ENCODE assay signal across 8 cellular contexts in the genomic region with DNA sequence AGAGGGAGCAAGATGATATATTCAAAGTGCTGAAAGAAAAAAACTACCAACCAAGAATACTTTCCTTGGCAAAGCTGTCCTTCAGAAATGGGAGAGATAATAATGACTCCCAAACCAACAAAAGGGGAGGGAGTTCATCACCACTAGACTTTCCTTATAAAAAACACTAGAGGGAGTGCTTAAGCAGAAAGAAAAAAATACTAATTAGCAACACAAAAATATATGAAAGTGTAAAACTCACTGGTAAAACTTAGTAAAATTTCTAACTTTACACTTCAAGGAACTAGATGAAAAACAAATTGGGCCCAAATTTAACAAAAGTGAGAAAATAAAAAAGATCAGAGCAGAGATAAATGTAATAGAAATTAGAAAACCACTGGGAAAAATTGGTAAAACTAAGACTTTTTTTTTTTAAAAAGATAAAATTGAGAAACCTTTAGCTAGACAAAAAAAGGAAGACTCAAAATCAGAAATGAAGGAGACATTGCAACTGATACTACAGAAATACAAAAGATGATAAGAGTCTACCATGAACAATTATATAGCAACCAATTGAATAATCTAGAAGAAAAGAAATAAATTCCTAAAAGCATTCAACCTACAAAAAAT.
DNase-seq lines count a peak whose midpoint lies in the region; ATAC-seq and TF ChIP-seq lines count a peak whose summit lies in the region.

No MANE protein-coding gene starts in this region.

- H3K9me3 ChIP-seq in HEK293 (ENCODE audit: control insufficient read depth, insufficient read depth, low read depth, low read length) = no peaks in the 10 kb centered on the region

- H3K4me1 ChIP-seq in HEK293 (ENCODE audit: control insufficient read depth, insufficient read depth, low read length) = no peaks in the 10 kb centered on the region

- TF ChIP-seq CTCF in AG10803 (conservative IDR thresholded peaks at IDR 0.05; ENCODE audit: low read length) (peak; percentile 63), HEK293 (tag by site-specific recombination; IDR thresholded peaks at IDR 0.05) (no peak), fibroblast of villous mesenchyme (IDR thresholded peaks at IDR 0.05; ENCODE audit: insufficient read depth, low read depth, low read length) (peak; percentile 50)

- DNase-seq in AG10803 (ENCODE audit: low read depth) (peak; percentile 20), RPMI7951 (ENCODE audit: low read depth) (peak; percentile 40), fibroblast of villous mesenchyme (ENCODE audit: low read depth) (peak; percentile 26), hippocampal formation (lab: John Stamatoyannopoulos, UW) (no peak), NCI-H1417 treated with DMSO at 0.1 percent for 48 hours (lab: John Stamatoyannopoulos, UW) (no peak)

- H3K36me3 ChIP-seq in HEK293 (ENCODE audit: control insufficient read depth in 2 of 2, insufficient read depth in 1 of 2, low read length in 2 of 2) = no peaks in the 10 kb centered on the region

- H3K4me3 ChIP-seq in AG10803 (ENCODE audit: low read length) = no peak overlapping the region
- H3K4me3 ChIP-seq in HEK293 (ENCODE audit: low read depth, low read length) = no peak overlapping the region
- no peak overlapping the region for H3K4me3 ChIP-seq in fibroblast of villous mesenchyme (ENCODE audit: low read depth, low read length)

- no peak overlapping the region for H3K27ac ChIP-seq in HEK293 (ENCODE audit: extremely low read depth, low read depth, low read length)

- POLR2A ChIA-PET in HEK293 (lab: Yijun Ruan, JAX) = no interaction called here

- no peak for ATAC-seq in activated CD4-positive, CD25-positive, alpha-beta regulatory T cell treated with anti-CD3 and anti-CD28 coated beads, Interleukin-2, amount 50 U/mL, for 24 hours
- no peak for ATAC-seq in GM18858 (IDR thresholded peaks at IDR 0.05; ENCODE audit: unreplicated experiment)

- CTCF ChIA-PET in HEK293 (lab: Yijun Ruan, JAX) = interaction anchor here (0.6 to 2.4 kb wide), 7 partner anchors 14 to 477 kb away, joined by 3 to 15 read pairs (median 4); no protein-coding TSS in a partner anchor

TF ChIP-seq in HEK293, 187 proteins besides CTCF, POLR2A, EP300 and RAD21:
- peak; percentile 55 for TF ChIP-seq ZNF654 (tag by site-specific recombination; IDR thresholded peaks at IDR 0.05; ENCODE audit: low read depth)
- TF ChIP-seq, protein P1, sequence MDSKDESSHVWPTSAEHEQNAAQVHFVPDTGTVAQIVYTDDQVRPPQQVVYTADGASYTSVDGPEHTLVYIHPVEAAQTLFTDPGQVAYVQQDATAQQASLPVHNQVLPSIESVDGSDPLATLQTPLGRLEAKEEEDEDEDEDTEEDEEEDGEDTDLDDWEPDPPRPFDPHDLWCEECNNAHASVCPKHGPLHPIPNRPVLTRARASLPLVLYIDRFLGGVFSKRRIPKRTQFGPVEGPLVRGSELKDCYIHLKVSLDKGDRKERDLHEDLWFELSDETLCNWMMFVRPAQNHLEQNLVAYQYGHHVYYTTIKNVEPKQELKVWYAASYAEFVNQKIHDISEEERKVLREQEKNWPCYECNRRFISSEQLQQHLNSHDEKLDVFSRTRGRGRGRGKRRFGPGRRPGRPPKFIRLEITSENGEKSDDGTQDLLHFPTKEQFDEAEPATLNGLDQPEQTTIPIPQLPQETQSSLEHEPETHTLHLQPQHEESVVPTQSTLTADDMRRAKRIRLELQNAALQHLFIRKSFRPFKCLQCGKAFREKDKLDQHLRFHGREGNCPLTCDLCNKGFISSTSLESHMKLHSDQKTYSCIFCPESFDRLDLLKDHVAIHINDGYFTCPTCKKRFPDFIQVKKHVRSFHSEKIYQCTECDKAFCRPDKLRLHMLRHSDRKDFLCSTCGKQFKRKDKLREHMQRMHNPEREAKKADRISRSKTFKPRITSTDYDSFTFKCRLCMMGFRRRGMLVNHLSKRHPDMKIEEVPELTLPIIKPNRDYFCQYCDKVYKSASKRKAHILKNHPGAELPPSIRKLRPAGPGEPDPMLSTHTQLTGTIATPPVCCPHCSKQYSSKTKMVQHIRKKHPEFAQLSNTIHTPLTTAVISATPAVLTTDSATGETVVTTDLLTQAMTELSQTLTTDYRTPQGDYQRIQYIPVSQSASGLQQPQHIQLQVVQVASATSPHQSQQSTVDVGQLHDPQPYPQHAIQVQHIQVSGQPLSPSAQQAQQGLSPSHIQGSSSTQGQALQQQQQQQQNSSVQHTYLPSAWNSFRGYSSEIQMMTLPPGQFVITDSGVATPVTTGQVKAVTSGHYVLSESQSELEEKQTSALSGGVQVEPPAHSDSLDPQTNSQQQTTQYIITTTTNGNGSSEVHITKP (tag by site-specific recombination; IDR thresholded peaks at IDR 0.05) = no peak
- TF ChIP-seq PRDM1 (tag by site-specific recombination; IDR thresholded peaks at IDR 0.05) = 0 out of 2 replicates have a peak, but pooled peaks have one; percentile 37
- peak; percentile 75 for TF ChIP-seq SETDB1 (IDR thresholded peaks at IDR 0.05; ENCODE audit: insufficient read length, low read length)

Comparison
In these comparisons a context has a peak if more than half of its experiments do, and no peak if none do; other contexts are left out.
1. DNase-seq: peak in AG10803 (single experiment), RPMI7951 (single experiment) and fibroblast of villous mesenchyme (single experiment); none in hippocampal formation (0 of 2) and NCI-H1417 treated with DMSO at 0.1 percent for 48 hours (single experiment).